7 cellular contexts compared by ENCODE assay signal in the genomic region with DNA sequence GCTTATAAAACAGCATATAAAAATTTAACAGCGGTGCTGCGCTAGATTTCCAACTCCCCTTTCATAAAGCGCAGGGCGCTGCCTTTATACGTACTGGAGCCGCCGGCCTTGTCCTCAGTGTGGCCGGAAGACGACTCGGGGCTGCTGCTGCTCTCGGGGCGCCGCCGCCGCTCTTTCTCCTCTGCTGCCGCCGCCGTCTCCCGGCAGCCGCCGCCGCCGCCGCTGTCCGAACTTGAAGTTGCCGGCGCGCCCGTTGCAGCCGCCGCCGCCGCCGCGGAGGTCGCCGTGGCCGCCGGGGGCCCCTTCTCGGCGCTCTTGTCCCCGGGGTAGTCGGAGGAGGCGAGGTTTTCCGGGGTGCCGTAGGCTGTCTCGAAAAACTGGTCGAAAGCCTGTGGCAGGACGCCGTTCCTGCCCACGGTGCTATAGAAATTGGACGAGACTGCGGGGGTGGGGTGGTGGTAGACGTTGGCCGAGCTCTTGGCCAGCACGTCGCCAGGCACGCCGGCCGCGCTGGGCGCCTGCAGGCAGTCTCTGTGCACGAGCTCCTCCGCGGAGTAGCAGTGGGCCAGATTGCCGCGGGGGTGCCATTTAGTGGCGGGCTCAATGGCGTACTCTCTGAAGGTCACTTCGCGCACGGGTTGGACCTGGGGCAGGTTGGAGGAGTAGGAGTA. TPM values are rescaled to one million over a fixed set of nuclear protein-coding genes. Genes with fewer than 3 reads are reported as not detected.
DNase-seq lines count a peak whose midpoint lies in the region; ATAC-seq and TF ChIP-seq lines count a peak whose summit lies in the region.

No MANE protein-coding gene starts in this region.

- H3K27ac Mint-ChIP-seq in GM23338, result no peak overlapping the region
- H3K27ac Mint-ChIP-seq in naive thymus-derived CD8-positive, alpha-beta T cell, result peak overlapping the region in 3 of 10 donors; percentile 32 to 91 (median 85)

- H3K9me3 ChIP-seq in PC-3 (ENCODE audit: low read length), result no peaks in the 10 kb centered on the region
- no peaks in the 10 kb centered on the region for H3K9me3 ChIP-seq in colonic mucosa

- H3F3A ChIP-seq in GM23338 (replicated peaks; ENCODE audit: low read depth), result peaks cover 57% of the 10 kb centered on the region
- H3F3A ChIP-seq in PC-3 (ENCODE audit: low read length, unreplicated experiment), result no peaks in the 10 kb centered on the region

- H3K4me3 Mint-ChIP-seq in GM23338, result peak overlapping the region; percentile 32; the same call in 2 of the 3 replicates
- H3K4me3 Mint-ChIP-seq in naive thymus-derived CD8-positive, alpha-beta T cell, result peak overlapping the region; percentile 67 to 85 (median 81)

- no peaks in the 10 kb centered on the region for H3K36me3 Mint-ChIP-seq in GM23338 (ENCODE audit: low read depth)
- H3K36me3 Mint-ChIP-seq in naive thymus-derived CD8-positive, alpha-beta T cell, result peaks cover 0 to 7% (median 3%) of the 10 kb centered on the region in 3 donors

- intact Hi-C loops in PC-3 (cut with micrococcal nuclease) (no loop called here), colonic mucosa (cut with DNase I) (no loop called here)

- H4K20me1 ChIP-seq in GM23338 (replicated peaks; ENCODE audit: insufficient read depth), result peaks cover 53% of the 10 kb centered on the region
- H4K20me1 ChIP-seq in PC-3 (ENCODE audit: low read length), result no peaks in the 10 kb centered on the region

- H3K9me3 Mint-ChIP-seq in GM23338, result peaks cover 7% of the 10 kb centered on the region; the same call in 2 of the 3 replicates
- peaks cover 0 to 2% (median 0%) of the 10 kb centered on the region in 9 donors for H3K9me3 Mint-ChIP-seq in naive thymus-derived CD8-positive, alpha-beta T cell

- H3K36me3 ChIP-seq in GM23338 (ENCODE audit: insufficient read depth), result no peaks in the 10 kb centered on the region
- no peaks in the 10 kb centered on the region for H3K36me3 ChIP-seq in PC-3 (ENCODE audit: low read depth, low read length)
- no peaks in the 10 kb centered on the region for H3K36me3 ChIP-seq in colonic mucosa

- CTCF ChIA-PET in PC-3 (lab: Charles Lee), result interaction anchor here (0.6 to 0.7 kb wide), 3 partner anchors 19 to 34 kb away, joined by 3 to 4 read pairs (median 3); no protein-coding TSS in a partner anchor

- no peak for ATAC-seq in GM23338
- peak; percentile 1 for ATAC-seq in PC-3
- ATAC-seq in naive thymus-derived CD8-positive, alpha-beta T cell, result peak; percentile 9 to 27
- no peak for ATAC-seq in GM19035 (IDR thresholded peaks at IDR 0.05; ENCODE audit: unreplicated experiment)
- no peak for ATAC-seq in GM21723 (IDR thresholded peaks at IDR 0.05; ENCODE audit: unreplicated experiment)
- no peak for ATAC-seq in GM21423 (IDR thresholded peaks at IDR 0.05; ENCODE audit: unreplicated experiment)

- BruUV-seq in PC-3 (replicated peaks; lab: Mats Ljungman, UMichigan), result TSS peak; percentile 46

- H3K4me2 ChIP-seq in GM23338 (peak overlapping the region; percentile 72), PC-3 (ENCODE audit: low read length) (peak overlapping the region; percentile 99)

- no peaks in the 10 kb centered on the region for H3K79me2 ChIP-seq in GM23338 (replicated peaks; ENCODE audit: insufficient read depth)
- H3K79me2 ChIP-seq in PC-3 (ENCODE audit: low read length), result peaks cover 99% of the 10 kb centered on the region

- TF ChIP-seq CTCF in GM23338 (conservative IDR thresholded peaks at IDR 0.05; ENCODE audit: low read depth in 2 of 2) (no peak), PC-3 (conservative IDR thresholded peaks at IDR 0.05; ENCODE audit: low read depth, low read length) (no peak), colonic mucosa (IDR thresholded peaks at IDR 0.05) (no peak)

- H3K27ac ChIP-seq in GM23338 (ENCODE audit: low read depth) (no peak overlapping the region), PC-3 (ENCODE audit: low read length) (peak overlapping the region; percentile 97), colonic mucosa (peak overlapping the region; percentile 94)

- H3K27me3 Mint-ChIP-seq in GM23338 (ENCODE audit: insufficient read depth, low read depth, poor library complexity), result peaks cover 100% of the 10 kb centered on the region
- peaks cover 48 to 96% (median 69%) of the 10 kb centered on the region in 5 donors for H3K27me3 Mint-ChIP-seq in naive thymus-derived CD8-positive, alpha-beta T cell

- H3K9me2 ChIP-seq in GM23338 (ENCODE audit: insufficient read depth) (no peaks in the 10 kb centered on the region), PC-3 (replicated peaks; ENCODE audit: low read length) (no peaks in the 10 kb centered on the region)

- POLR2A ChIA-PET in PC-3 (lab: Charles Lee; ENCODE audit: unreplicated experiment), result interaction anchor here (0.5 to 1.1 kb wide), 11 partner anchors 8 to 1223 kb away, joined by 3 to 12 read pairs (median 4); no protein-coding TSS in a partner anchor
- POLR2A ChIA-PET in naive thymus-derived CD8-positive, alpha-beta T cell (lab: Charles Lee), result interaction anchor here (0.8 to 1.3 kb wide), 6 partner anchors 10 to 25 kb away, joined by 3 to 12 read pairs (median 3); partner anchors contain the start of gene HOXA10

- DNase-seq in GM23338 (ENCODE audit: low spot score), result peak; percentile 76
- peak; percentile 50 for DNase-seq in PC-3
- no peak for DNase-seq in colonic mucosa
- no peak for DNase-seq in naive thymus-derived CD8-positive, alpha-beta T cell

- peaks cover 69% of the 10 kb centered on the region for H3K4me1 ChIP-seq in GM23338 (ENCODE audit: insufficient read depth)
- peaks cover 44% of the 10 kb centered on the region for H3K4me1 ChIP-seq in PC-3 (ENCODE audit: insufficient read depth, low read length)
- peaks cover 20% of the 10 kb centered on the region for H3K4me1 ChIP-seq in colonic mucosa

- peak overlapping the region; percentile 97 for H3K9ac ChIP-seq in PC-3 (ENCODE audit: low read length)
- peak overlapping the region; percentile 89 to 92 for H3K9ac ChIP-seq in colonic mucosa (ENCODE audit: low read depth in 2 of 2, low read length in 2 of 2)

- H3K27me3 ChIP-seq in GM23338 (ENCODE audit: insufficient read depth), result peaks cover 100% of the 10 kb centered on the region
- H3K27me3 ChIP-seq in PC-3 (ENCODE audit: low read length), result no peaks in the 10 kb centered on the region
- peaks cover 5% of the 10 kb centered on the region for H3K27me3 ChIP-seq in colonic mucosa

- H3K4me1 Mint-ChIP-seq in GM23338, result peaks cover 41% of the 10 kb centered on the region
- peaks cover 33 to 60% (median 50%) of the 10 kb centered on the region in 4 donors for H3K4me1 Mint-ChIP-seq in naive thymus-derived CD8-positive, alpha-beta T cell

- no peak overlapping the region for H2AFZ ChIP-seq in GM23338
- H2AFZ ChIP-seq in PC-3 (ENCODE audit: low read length), result no peak overlapping the region

- peak overlapping the region; percentile 44; the same call in 1 of the 2 replicates for H3K4me3 ChIP-seq in GM23338
- peak overlapping the region; percentile 91 for H3K4me3 ChIP-seq in PC-3 (ENCODE audit: low read length)
- peak overlapping the region; percentile 50 for H3K4me3 ChIP-seq in colonic mucosa

TF ChIP-seq in GM23338, 12 proteins besides CTCF, POLR2A, EP300 and RAD21 (continues in another document):
- TF ChIP-seq EZH2 (IDR thresholded peaks at IDR 0.05; ENCODE audit: low read depth, unreplicated experiment) (peak; percentile 66), NANOG (IDR thresholded peaks at IDR 0.05; ENCODE audit: borderline replicate concordance) (no peak), ZNF114 (CRISPR knock-in tag; IDR thresholded peaks at IDR 0.05) (no peak)

RNA-seq across cellular contexts. Expression of gene HOXA11, which starts 0.6 kb away (rescaled TPM):
- not detected in 2 replicates for total RNA-seq in GM23338 (2014; rRNA removed; shearing (Covaris generic))
- polyA plus RNA-seq in GM23338 (2016; fragmentation: Nextera tagmentation; extraction: Ambion mirVana), result not detected in 2 replicates
- total RNA-seq in PC-3 (2014; rRNA removed) (26.6 and 31.4 TPM in 2 replicates), colonic mucosa (1 to 10 TPM; 2.9 to 3.7 TPM)
- total RNA-seq in naive thymus-derived CD8-positive, alpha-beta T cell, result not detected
- not detected for polyA plus RNA-seq in naive thymus-derived CD8-positive, alpha-beta T cell

RNA-seq across cellular contexts. Expression of gene HOXA10, which starts 10.4 kb away (rescaled TPM):
- total RNA-seq in GM23338 (2014; rRNA removed; shearing (Covaris generic)), result not detected in 2 replicates
- polyA plus RNA-seq in GM23338 (2016; fragmentation: Nextera tagmentation; extraction: Ambion mirVana), result not detected in 2 replicates
- 36.0 and 46.1 TPM in 2 replicates for total RNA-seq in PC-3 (2014; rRNA removed)
- 10 to 100 TPM; 25.4 to 26.0 TPM for total RNA-seq in colonic mucosa
- total RNA-seq in naive thymus-derived CD8-positive, alpha-beta T cell, result not detected
- polyA plus RNA-seq in naive thymus-derived CD8-positive, alpha-beta T cell, result under 1 TPM in 1 of 3 donors, not detected in 2; 0.19 TPM

RNA-seq across cellular contexts. Expression of gene HOXA13, which starts 15.4 kb away (rescaled TPM):
- not detected in 2 replicates for total RNA-seq in GM23338 (2014; rRNA removed; shearing (Covaris generic))
- not detected in 2 replicates for polyA plus RNA-seq in GM23338 (2016; fragmentation: Nextera tagmentation; extraction: Ambion mirVana)
- total RNA-seq in PC-3 (2014; rRNA removed), result 12.1 and 14.9 TPM in 2 replicates
- 10 to 100 TPM; 22.7 to 33.8 TPM for total RNA-seq in colonic mucosa
- not detected for total RNA-seq in naive thymus-derived CD8-positive, alpha-beta T cell
- polyA plus RNA-seq in naive thymus-derived CD8-positive, alpha-beta T cell, result not detected

RNA-seq across cellular contexts. Expression of gene HOXA9, which starts 19.1 kb away (rescaled TPM):
- not detected in 2 replicates for total RNA-seq in GM23338 (2014; rRNA removed; shearing (Covaris generic))
- not detected in 2 replicates for polyA plus RNA-seq in GM23338 (2016; fragmentation: Nextera tagmentation; extraction: Ambion mirVana)
- total RNA-seq in PC-3 (2014; rRNA removed) (69.0 and 85.3 TPM in 2 replicates), colonic mucosa (10 to 100 TPM; 19.5 to 22.1 TPM)
- not detected for total RNA-seq in naive thymus-derived CD8-positive, alpha-beta T cell
- polyA plus RNA-seq in naive thymus-derived CD8-positive, alpha-beta T cell, result under 1 TPM in 1 of 3 donors, not detected in 2; 0.16 TPM

RNA-seq across cellular contexts. Expression of gene HOXA7, which starts 28.0 kb away (rescaled TPM):
- not detected in 2 replicates for total RNA-seq in GM23338 (2014; rRNA removed; shearing (Covaris generic))
- 0.24 TPM in 1 of 2 replicates, not detected in the other for polyA plus RNA-seq in GM23338 (2016; fragmentation: Nextera tagmentation; extraction: Ambion mirVana)
- total RNA-seq in PC-3 (2014; rRNA removed) (2.6 and 2.8 TPM in 2 replicates), colonic mucosa (10 to 100 TPM; 21.9 to 24.4 TPM)
- total RNA-seq in naive thymus-derived CD8-positive, alpha-beta T cell, result not detected
- not detected for polyA plus RNA-seq in naive thymus-derived CD8-positive, alpha-beta T cell

Comparison
In these comparisons a context has a peak if more than half of its experiments do, and no peak if none do; other contexts are left out.
1. ATAC-seq: peak in PC-3 (single experiment) and naive thymus-derived CD8-positive, alpha-beta T cell (2 of 2); none in GM23338 (single experiment), GM19035 (single experiment), GM21723 (single experiment) and GM21423 (single experiment).
2. DNase-seq: peak in GM23338 (single experiment) and PC-3 (single experiment); none in colonic mucosa (single experiment) and naive thymus-derived CD8-positive, alpha-beta T cell (0 of 10).
3. RNA of gene HOXA10, which starts 10.4 kb away (total RNA-seq): 36.0 to 46.1 TPM in PC-3 and 25.4 to 26.0 TPM in colonic mucosa; not detected in GM23338 and not detected in naive thymus-derived CD8-positive, alpha-beta T cell; every median in the first group is over 10 times any median in the second.
4. RNA of gene HOXA13, which starts 15.4 kb away (total RNA-seq): 22.7 to 33.8 TPM in colonic mucosa and 12.1 to 14.9 TPM in PC-3; not detected in GM23338 and not detected in naive thymus-derived CD8-positive, alpha-beta T cell; every median in the first group is over 10 times any median in the second.
5. Peak in every context shown above with its lines, with median percentiles within 50 percentile points of each other: H3K4me3 ChIP-seq.